8 cellular contexts compared by ENCODE assay signal in genomic region chr19:45092747-45093678, GRCh38. TPM values are rescaled to one million over a fixed set of nuclear protein-coding genes. Genes with fewer than 3 reads are reported as not detected.
DNase-seq lines count a peak whose midpoint lies in the region; ATAC-seq and TF ChIP-seq lines count a peak whose summit lies in the region.

PPP1R37 (plus strand) TSS chr19:45093179; CDS start chr19:45093326, 147 bp downstream.

- H3K9ac ChIP-seq in PC-3 (ENCODE audit: low read length), result peak within 1 kb of the TSS; percentile 97

- H3K4me1 Mint-ChIP-seq in Calu3 (ENCODE audit: low read depth, unreplicated experiment), result peaks cover 43% of the 10 kb centered on the region

- H3K4me3 ChIP-seq in Jurkat, Clone E6-1 (ENCODE audit: low read length), result peak within 1 kb of the TSS; percentile 88
- H3K4me3 ChIP-seq in PC-3 (ENCODE audit: low read length), result peak within 1 kb of the TSS; percentile 91
- H3K4me3 ChIP-seq in mucosa of descending colon, result peak within 1 kb of the TSS; percentile 93

- H3K9me2 ChIP-seq in PC-3 (replicated peaks; ENCODE audit: low read length), result no peaks in the 10 kb centered on the region

- ATAC-seq in GM21526 (IDR thresholded peaks at IDR 0.05; ENCODE audit: low FRiP score, unreplicated experiment), result peak; percentile 47
- peak; percentile 56 for ATAC-seq in PC-3
- ATAC-seq in mucosa of descending colon, result peak; percentile 88

- H3K27me3 Mint-ChIP-seq in Calu3 (ENCODE audit: unreplicated experiment), result no peaks in the 10 kb centered on the region

- no peak for TF ChIP-seq CTCF in Calu3 (IDR thresholded peaks at IDR 0.05; ENCODE audit: unreplicated experiment)
- 0 out of 2 replicates have a peak, but pooled peaks have one; percentile 17 for TF ChIP-seq CTCF in PC-3 (conservative IDR thresholded peaks at IDR 0.05; ENCODE audit: low read depth, low read length)
- TF ChIP-seq CTCF in mucosa of descending colon (IDR thresholded peaks at IDR 0.05), result no peak

- peak within 1 kb of the TSS; percentile 77 for H3K4me3 Mint-ChIP-seq in Calu3 (ENCODE audit: low read depth, unreplicated experiment)

- CTCF ChIA-PET in Calu3 (lab: Charles Lee), result interaction anchor here (0.6 to 2.1 kb wide), 15 partner anchors 8 to 550 kb away, joined by 3 to 19 read pairs (median 4); no protein-coding TSS in a partner anchor
- CTCF ChIA-PET in PC-3 (lab: Charles Lee), result no interaction called here

- peak within 1 kb of the TSS; percentile 82 for H3K27ac ChIP-seq in PC-3 (ENCODE audit: low read length)
- peak within 1 kb of the TSS; percentile 85 for H3K27ac ChIP-seq in epithelial cell of prostate

- intact Hi-C loops in Calu3 (cut with micrococcal nuclease; ENCODE audit: unreplicated experiment), result loop anchor here (5.0 kb wide), 1 partner anchor 34 kb away; no protein-coding TSS in a partner anchor
- intact Hi-C loops in PC-3 (cut with micrococcal nuclease), result loop anchor here (5.0 to 10.0 kb wide), 3 partner anchors 34 to 242 kb away; partner anchors contain the start of genes BLOC1S3 and TRAPPC6A
- intact Hi-C loops in mucosa of descending colon (cut with DNase I, micrococcal nuclease), result no loop called here

- BruUV-seq in Calu3 (replicated peaks; lab: Mats Ljungman, UMichigan) (no TSS peak), PC-3 (replicated peaks; lab: Mats Ljungman, UMichigan) (no TSS peak)

- no peaks in the 10 kb centered on the region for H4K20me1 ChIP-seq in PC-3 (ENCODE audit: low read length)

- peak; percentile 96 for DNase-seq in Calu3
- peak; percentile 95 for DNase-seq in Jurkat, Clone E6-1 (ENCODE audit: low read depth, low spot score)
- DNase-seq in PC-3, result peak; percentile 94
- DNase-seq in activated T-cell treated with anti-CD3 and anti-CD28 coated beads for 4 hours, result peak; percentile 90
- peak; percentile 89 for DNase-seq in epithelial cell of prostate (ENCODE audit: low read depth, low spot score)
- DNase-seq in mucosa of descending colon, result peak; percentile 93 to 97 (median 95)
- peak; percentile 84 to 85 for DNase-seq in stimulated activated CD8-positive, alpha-beta memory T cell treated with anti-CD3 and anti-CD28 coated beads, Interleukin-4, amount 100 ng/mL, for 1 hour (ENCODE audit: low read depth in 2 of 2, low spot score in 1 of 2)

- peaks cover 77% of the 10 kb centered on the region for H3K36me3 Mint-ChIP-seq in Calu3 (ENCODE audit: insufficient read depth, unreplicated experiment)

- peak within 1 kb of the TSS; percentile 91 for H3K4me2 ChIP-seq in PC-3 (ENCODE audit: low read length)

- H3K27ac Mint-ChIP-seq in Calu3 (ENCODE audit: unreplicated experiment), result peak within 1 kb of the TSS; percentile 96

- H3K79me2 ChIP-seq in PC-3 (ENCODE audit: low read length), result peaks cover 52% of the 10 kb centered on the region

- no peaks in the 10 kb centered on the region for H3K27me3 ChIP-seq in PC-3 (ENCODE audit: low read length)

- H2AFZ ChIP-seq in PC-3 (ENCODE audit: low read length), result peak within 1 kb of the TSS; percentile 85

- H3K36me3 ChIP-seq in PC-3 (ENCODE audit: low read depth, low read length), result no peaks in the 10 kb centered on the region
- peaks cover 4% of the 10 kb centered on the region for H3K36me3 ChIP-seq in mucosa of descending colon (ENCODE audit: low read depth)

- no peaks in the 10 kb centered on the region for H3K9me3 Mint-ChIP-seq in Calu3 (ENCODE audit: low read depth, unreplicated experiment)

- H3K9me3 ChIP-seq in PC-3 (ENCODE audit: low read length), result no peaks in the 10 kb centered on the region
- no peaks in the 10 kb centered on the region for H3K9me3 ChIP-seq in mucosa of descending colon

- H3F3A ChIP-seq in PC-3 (ENCODE audit: low read length, unreplicated experiment), result no peaks in the 10 kb centered on the region

- H3K4me1 ChIP-seq in PC-3 (ENCODE audit: insufficient read depth, low read length), result peaks cover 20% of the 10 kb centered on the region
- peaks cover 22% of the 10 kb centered on the region for H3K4me1 ChIP-seq in mucosa of descending colon (ENCODE audit: low read depth)

- POLR2A ChIA-PET in PC-3 (lab: Charles Lee; ENCODE audit: unreplicated experiment), result interaction anchor here (0.6 kb wide), 1 partner anchor 187 kb away, joined by 3 read pairs; the partner anchor contains the start of gene APOE

RNA-seq across cellular contexts. Expression of gene PPP1R37, which starts in this region (rescaled TPM):
- total RNA-seq in Calu3 (2022), result 45.7 and 59.7 TPM in 2 replicates
- 16.6 TPM for polyA plus RNA-seq in Jurkat, Clone E6-1 (2012; ENCODE audit: insufficient read depth, insufficient read length)
- total RNA-seq in PC-3 (2014; rRNA removed), result 37.0 and 46.4 TPM in 2 replicates
- 10 to 100 TPM; 27.2 to 33.6 (median 31.7) TPM for total RNA-seq in mucosa of descending colon

Comparison
In these comparisons a context has a peak if more than half of its experiments do, and no peak if none do; other contexts are left out.
1. Peak in every context shown above with its lines: DNase-seq, ATAC-seq, H3K4me3 ChIP-seq and H3K27ac ChIP-seq.
2. intact Hi-C loops: an anchor here in Calu3 (5.0 kb wide) and PC-3 (5.0 to 10.0 kb wide); none called in mucosa of descending colon.